10 cellular contexts compared by ENCODE assay signal in genomic region chr3:181066688-181067087, GRCh38.
"Had no signal": no experiment of that assay in that cellular context is flagged by ENCODE, and none has a peak within 500 bp of the region (broad histone marks: within the 10 kb centered on the region; RNA-seq: fewer than 3 reads in every experiment).

No MANE protein-coding gene starts in this region.

- H3K4me3 Mint-ChIP-seq: HFFc6, IgD-negative memory B cell had no signal

- ATAC-seq: HCT116, HepG2 had no signal

- H3K27ac Mint-ChIP-seq: HFFc6, IgD-negative memory B cell had no signal

- H3K9me3 ChIP-seq: HAP-1 had no signal

- H3K36me3 Mint-ChIP-seq: IgD-negative memory B cell had no signal

- H3K9ac ChIP-seq: KMS-11 had no signal

- H3K4me3 ChIP-seq: HAP-1 had no signal

- DNase-seq: GOT3, H7, HFFc6, KBM-7 had no signal

- H3K36me3 ChIP-seq: HAP-1 had no signal

- H3K4me1 ChIP-seq: HAP-1 had no signal

- H3K27ac ChIP-seq: HL-60, KMS-11 had no signal

- H3K4me2 ChIP-seq: KMS-11 had no signal
